ENCODE assay signal across 8 cellular contexts in the genomic region with DNA sequence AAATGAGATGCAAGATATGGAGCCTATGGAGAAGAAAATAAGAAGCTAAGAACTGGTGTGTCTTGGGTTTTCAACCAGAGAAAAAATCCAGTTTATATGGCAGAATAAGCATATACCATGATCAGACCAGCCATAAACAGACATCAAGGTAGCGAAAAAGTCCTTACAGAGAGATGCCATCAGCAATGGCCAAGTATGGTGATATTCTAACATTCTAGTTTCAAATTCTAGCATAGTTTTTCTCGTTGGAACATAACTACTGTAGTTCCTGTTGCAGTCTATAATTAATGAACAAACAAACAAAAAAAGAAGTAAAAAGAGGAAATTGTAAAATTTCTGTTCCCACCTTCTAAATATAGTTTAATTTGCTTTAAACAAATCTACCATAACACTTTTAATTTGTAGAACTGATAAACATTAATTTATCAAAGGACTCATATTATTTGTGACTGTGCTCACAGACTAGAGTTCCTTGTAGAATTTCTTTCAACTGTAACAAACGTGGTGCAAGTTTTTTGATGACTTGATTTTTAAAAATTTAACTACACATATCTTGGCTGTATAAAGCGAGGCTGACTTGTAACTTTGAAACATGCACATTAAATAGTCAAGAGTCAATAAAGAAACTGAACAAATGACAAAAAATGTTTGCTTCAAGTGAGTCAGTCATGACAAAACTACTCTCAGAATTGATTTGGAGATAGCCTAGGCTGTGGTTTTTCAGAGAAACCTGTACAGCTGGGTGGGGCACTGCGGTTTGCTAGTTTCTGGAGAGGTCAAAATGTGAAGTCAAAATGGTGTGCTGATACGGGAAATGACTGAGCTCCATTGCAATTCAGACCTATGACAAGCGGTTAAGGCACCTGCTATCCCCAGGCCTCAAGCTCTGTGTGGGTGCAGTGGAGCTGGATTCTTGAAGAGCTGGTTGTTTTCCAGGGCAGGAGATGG. TPM values are rescaled to one million over a fixed set of nuclear protein-coding genes. Genes with fewer than 3 reads are reported as not detected.
DNase-seq lines count a peak whose midpoint lies in the region; ATAC-seq lines count a peak whose summit lies in the region.

No MANE protein-coding gene starts in this region.

- peak overlapping the region; percentile 88 for H3K27ac Mint-ChIP-seq in activated naive CD8-positive, alpha-beta T cell treated with anti-CD3 and anti-CD28 coated beads, Interleukin-2, amount 10 ng/mL, durations not matched to agents 7 days and 5 days

- H3K27me3 Mint-ChIP-seq in activated naive CD8-positive, alpha-beta T cell treated with anti-CD3 and anti-CD28 coated beads, Interleukin-2, amount 10 ng/mL, durations not matched to agents 7 days and 5 days, result no peaks in the 10 kb centered on the region

- no peaks in the 10 kb centered on the region for H3K9me3 Mint-ChIP-seq in activated naive CD8-positive, alpha-beta T cell treated with anti-CD3 and anti-CD28 coated beads, Interleukin-2, amount 10 ng/mL, durations not matched to agents 7 days and 5 days

- ATAC-seq in GM19351 (IDR thresholded peaks at IDR 0.05; ENCODE audit: unreplicated experiment) (peak; percentile 78), HG03342 (IDR thresholded peaks at IDR 0.05; ENCODE audit: unreplicated experiment) (peak; percentile 82), left lobe of liver (no peak)
- ATAC-seq in activated naive CD8-positive, alpha-beta T cell treated with anti-CD3 and anti-CD28 coated beads, Interleukin-2, amount 10 ng/mL, durations not matched to agents 7 days and 5 days (ENCODE audit: low read depth), result peak; percentile 85

- H3K4me3 Mint-ChIP-seq in activated naive CD8-positive, alpha-beta T cell treated with anti-CD3 and anti-CD28 coated beads, Interleukin-2, amount 10 ng/mL, durations not matched to agents 7 days and 5 days, result peak overlapping the region; percentile 55

- peaks cover 10% of the 10 kb centered on the region for H3K36me3 Mint-ChIP-seq in activated naive CD8-positive, alpha-beta T cell treated with anti-CD3 and anti-CD28 coated beads, Interleukin-2, amount 10 ng/mL, durations not matched to agents 7 days and 5 days

- POLR2A ChIA-PET in activated naive CD8-positive, alpha-beta T cell treated with anti-CD3 and anti-CD28 coated beads, Interleukin-2, amount 10 ng/mL, durations not matched to agents 7 days and 5 days (lab: Charles Lee), result interaction anchor here (0.8 to 13.8 kb wide), 9 partner anchors 10 to 1505 kb away, joined by 3 to 341 read pairs (median 12); a partner anchor contains a TSS

- H3K4me1 Mint-ChIP-seq in activated naive CD8-positive, alpha-beta T cell treated with anti-CD3 and anti-CD28 coated beads, Interleukin-2, amount 10 ng/mL, durations not matched to agents 7 days and 5 days, result peaks cover 66% of the 10 kb centered on the region

- DNase-seq in T follicular helper cell (ENCODE audit: low read depth) (peak; percentile 76), non-pigmented ciliary epithelial cell (ENCODE audit: low read depth) (peak; percentile 62), inferior parietal cortex (ENCODE audit: extremely low spot score) (no peak), RKO (ENCODE audit: low spot score) (no peak), left lobe of liver (ENCODE audit: low spot score) (no peak)
- DNase-seq in activated naive CD8-positive, alpha-beta T cell treated with anti-CD3 and anti-CD28 coated beads, Interleukin-2, amount 10 ng/mL, durations not matched to agents 7 days and 5 days, result peak; percentile 84

RNA-seq across cellular contexts. Expression of a gene that starts 10.1 kb away (rescaled TPM):
- total RNA-seq in activated naive CD8-positive, alpha-beta T cell treated with anti-CD3 and anti-CD28 coated beads, Interleukin-2, amount 10 ng/mL, durations not matched to agents 7 days and 5 days, result under 1 TPM; 0.57 to 0.69 TPM
- total RNA-seq in left lobe of liver, result 0.38 TPM

Comparison
In these comparisons a context has a peak if more than half of its experiments do, and no peak if none do; other contexts are left out.
1. DNase-seq: peak in T follicular helper cell (single experiment), activated naive CD8-positive, alpha-beta T cell treated with anti-CD3 and anti-CD28 coated beads, Interleukin-2, amount 10 ng/mL, durations not matched to agents 7 days and 5 days (single experiment) and non-pigmented ciliary epithelial cell (single experiment); none in inferior parietal cortex (single experiment), RKO (single experiment) and left lobe of liver (single experiment).